ENCODE assay signal across 9 cellular contexts in the genomic region with DNA sequence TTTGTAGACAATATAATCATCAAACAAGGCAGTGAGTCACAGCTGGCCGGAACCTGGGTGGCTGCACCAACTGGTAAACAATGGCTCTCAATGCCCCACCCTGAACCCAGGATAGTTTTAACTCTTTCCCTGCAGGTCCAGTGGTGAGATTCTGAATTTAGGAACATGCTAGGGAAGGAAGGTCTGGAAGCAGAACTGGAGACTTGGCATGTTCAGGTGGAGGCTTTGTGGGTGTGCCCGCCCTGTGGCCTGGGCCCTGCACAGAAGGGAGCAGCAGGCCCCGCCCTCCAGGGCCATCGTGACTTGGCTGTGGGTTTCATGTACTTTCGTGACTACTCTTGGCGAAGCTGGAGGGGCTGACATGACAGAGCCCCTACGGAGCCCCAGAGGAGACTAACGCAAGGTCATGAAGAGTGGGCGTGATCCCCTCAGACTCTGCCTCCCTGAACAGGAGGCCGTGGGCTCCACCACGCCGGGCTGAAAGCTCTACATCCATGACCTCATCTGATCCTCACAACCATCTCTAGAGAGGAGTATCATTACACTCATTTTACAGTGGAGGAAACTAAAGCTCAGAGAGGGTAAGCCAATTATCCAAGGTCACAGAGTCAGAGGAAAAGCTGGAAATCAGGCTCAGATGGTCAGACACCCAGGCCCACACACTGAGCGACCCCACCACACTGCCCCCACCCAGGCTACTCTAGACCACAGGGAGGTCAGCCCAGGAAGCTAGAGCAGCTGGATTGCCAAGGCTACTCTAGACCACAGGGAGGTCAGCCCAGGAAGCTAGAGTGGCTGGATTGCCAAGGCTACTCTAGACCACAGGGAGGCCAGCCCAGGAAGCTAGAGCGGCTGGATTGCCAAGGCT. TPM values are rescaled to one million over a fixed set of nuclear protein-coding genes. Genes with fewer than 3 reads are reported as not detected.
A peak's percentile ranks its signal among the peaks of the same experiment; 100 is the strongest.
DNase-seq lines count a peak whose midpoint lies in the region; ATAC-seq, FAIRE-seq and TF ChIP-seq lines count a peak whose summit lies in the region.
"Had no signal": no experiment of that assay in that cellular context is flagged by ENCODE, and none has a peak within 500 bp of the region (broad histone marks: within the 10 kb centered on the region; RNA-seq: fewer than 3 reads in every experiment).

No MANE protein-coding gene starts in this region.

- H3K9ac ChIP-seq in keratinocyte (ENCODE audit: control insufficient read depth, extremely low read depth, insufficient read depth, low read length), result peak overlapping the region; percentile 70

- H3K27ac ChIP-seq in keratinocyte (ENCODE audit: control insufficient read depth, insufficient read depth, low read length) (peak overlapping the region; percentile 96), thoracic aorta (peak overlapping the region; percentile 25 to 77)

- H3K4me1 ChIP-seq in keratinocyte (ENCODE audit: control insufficient read depth, extremely low read depth, insufficient read depth, low read length), result peaks cover 24% of the 10 kb centered on the region
- peaks cover 5 to 21% of the 10 kb centered on the region in 2 donors for H3K4me1 ChIP-seq in thoracic aorta (ENCODE audit: control insufficient read depth in 1 of 2, low read depth in 2 of 2)

- H3K9me3 ChIP-seq in keratinocyte (ENCODE audit: control insufficient read depth, low read depth, low read length) (no peaks in the 10 kb centered on the region), thoracic aorta (no peaks in the 10 kb centered on the region)

- peak; percentile 47 for ATAC-seq in thoracic aorta (ENCODE audit: insufficient number of reproducible peaks, low FRiP score, low read depth)
- no peak for ATAC-seq in HG03378 (IDR thresholded peaks at IDR 0.05; ENCODE audit: unreplicated experiment)

- no peak for TF ChIP-seq CTCF in keratinocyte (optimal IDR thresholded peaks at IDR 0.05 in 1 of 3, IDR thresholded peaks at IDR 0.05 in 1 of 3, conservative IDR thresholded peaks at IDR 0.05 in 1 of 3; ENCODE audit: extremely low read depth in 1 of 3, insufficient read depth in 2 of 3, low read length in 3 of 3)
- no peak for TF ChIP-seq CTCF in thoracic aorta (IDR thresholded peaks at IDR 0.05)

- H3K27me3 ChIP-seq in keratinocyte (ENCODE audit: control insufficient read depth, extremely low read depth, insufficient read depth, low read length) (no peaks in the 10 kb centered on the region), thoracic aorta (replicated peaks; ENCODE audit: insufficient read depth) (no peaks in the 10 kb centered on the region)

- H3K4me2 ChIP-seq in keratinocyte (ENCODE audit: control insufficient read depth, extremely low read depth, insufficient read depth, low read depth, low read length), result peak overlapping the region; percentile 70

- DNase-seq in SHP77 (lab: John Stamatoyannopoulos, UW) (peak; percentile 7 to 13), SHP77 treated with DMSO at 0.1 percent for 48 hours (lab: John Stamatoyannopoulos, UW) (no peak), astrocyte of the hippocampus (ENCODE audit: low read depth, low spot score) (peak; percentile 64), keratinocyte (ENCODE audit: low read depth, low spot score) (peak; percentile 76), thoracic aorta (ENCODE audit: low spot score) (peak; percentile 55), NCI-H1092 treated with DMSO at 0.1 percent for 48 hours (lab: John Stamatoyannopoulos, UW) (no peak)
- DNase-seq in activated CD4-positive, alpha-beta T cell treated with anti-CD3 and anti-CD28 coated beads, Interleukin-2, amount 50 U/mL, for 4 hours, result no peak
- DNase-seq: DMS 273 treated with DMSO at 0.1 percent for 48 hours had no signal

- dilution Hi-C loops in keratinocyte (cut with MboI; ENCODE audit: extremely low pct_ligation_motif_present, low sequenced_read_pairs), result no loop called here

- H2AFZ ChIP-seq in keratinocyte (ENCODE audit: control insufficient read depth, low read length), result no peak overlapping the region

- peaks cover 24 to 55% of the 10 kb centered on the region in 2 experiments for H3K36me3 ChIP-seq in keratinocyte (ENCODE audit: control insufficient read depth in 2 of 2, extremely low read depth in 1 of 2, insufficient read depth in 2 of 2, low read length in 2 of 2)
- peaks cover 56% of the 10 kb centered on the region for H3K36me3 ChIP-seq in thoracic aorta

- no peaks in the 10 kb centered on the region for H3K79me2 ChIP-seq in keratinocyte (ENCODE audit: control insufficient read depth, insufficient read depth, low read length)

- H3K4me3 ChIP-seq in keratinocyte (ENCODE audit: control insufficient read depth in 2 of 3, extremely low read depth in 1 of 3, insufficient read depth in 2 of 3, low read depth in 1 of 3, low read length in 3 of 3), result no peak overlapping the region
- no peak overlapping the region for H3K4me3 ChIP-seq in thoracic aorta

- FAIRE-seq in keratinocyte (lab: Jason Lieb, UNC), result peak; percentile 98

- H4K20me1 ChIP-seq in keratinocyte (ENCODE audit: control insufficient read depth, extremely low read depth, insufficient read depth, low read length), result no peaks in the 10 kb centered on the region

- H3K9me1 ChIP-seq in keratinocyte (ENCODE audit: control insufficient read depth, extremely low read depth, insufficient read depth, low read length), result no peaks in the 10 kb centered on the region

RNA-seq across cellular contexts. Expression of a gene that starts 27.3 kb away (rescaled TPM):
- polyA plus RNA-seq in keratinocyte, result 8.6 to 10.5 TPM (median 10.5 TPM) in 3 replicates
- polyA plus RNA-seq in keratinocyte (2011; ENCODE audit: low read depth), result 29.6 TPM
- polyA plus RNA-seq in keratinocyte (2011; cell fraction: cytosol; rRNA removed), result 7.0 and 9.8 TPM in 2 replicates
- polyA plus RNA-seq in keratinocyte (2011; cell fraction: nucleus; rRNA removed), result 12.7 and 15.8 TPM in 2 replicates
- polyA plus RNA-seq in keratinocyte (2012; ENCODE audit: low replicate concordance), result 12.2 and 74.2 TPM in 2 replicates
- 3.1 to 3.9 TPM (median 3.5 TPM) in 3 replicates for polyA minus RNA-seq in keratinocyte
- 12.3 TPM for polyA minus RNA-seq in keratinocyte (2011; cell fraction: cytosol; rRNA and poly(A)+ RNA removed)
- polyA minus RNA-seq in keratinocyte (2011; cell fraction: nucleus; rRNA and poly(A)+ RNA removed), result 8.0 and 8.1 TPM in 2 replicates
- 100 to 1,000 TPM in 1 of 2 donors, 10 to 100 TPM in 1; 97.6 to 111 TPM for total RNA-seq in thoracic aorta

RNA-seq across cellular contexts. Expression of a gene that starts 43.7 kb away (rescaled TPM):
- polyA plus RNA-seq in keratinocyte, result 12.8 to 47.3 TPM (median 18.8 TPM) in 3 replicates
- polyA plus RNA-seq in keratinocyte (2011; ENCODE audit: low read depth), result 3.8 TPM
- 25.0 and 37.5 TPM in 2 replicates for polyA plus RNA-seq in keratinocyte (2011; cell fraction: cytosol; rRNA removed)
- 52.2 and 66.1 TPM in 2 replicates for polyA plus RNA-seq in keratinocyte (2011; cell fraction: nucleus; rRNA removed)
- polyA plus RNA-seq in keratinocyte (2012; ENCODE audit: low replicate concordance), result 27.6 and 57.4 TPM in 2 replicates
- polyA minus RNA-seq in keratinocyte, result 25.2 to 78.0 TPM (median 29.0 TPM) in 3 replicates
- polyA minus RNA-seq in keratinocyte (2011; cell fraction: cytosol; rRNA and poly(A)+ RNA removed), result 72.3 TPM
- 35.3 and 44.1 TPM in 2 replicates for polyA minus RNA-seq in keratinocyte (2011; cell fraction: nucleus; rRNA and poly(A)+ RNA removed)
- 100 to 1,000 TPM; 134 to 254 TPM for total RNA-seq in thoracic aorta

RNA-seq across cellular contexts. Expression of a gene that starts 47.5 kb away (rescaled TPM):
- polyA plus RNA-seq in keratinocyte, result 4.6 to 12.1 TPM (median 5.2 TPM) in 3 replicates
- 1.6 TPM for polyA plus RNA-seq in keratinocyte (2011; ENCODE audit: low read depth)
- 1.4 and 2.3 TPM in 2 replicates for polyA plus RNA-seq in keratinocyte (2011; cell fraction: cytosol; rRNA removed)
- polyA plus RNA-seq in keratinocyte (2011; cell fraction: nucleus; rRNA removed), result 34.0 and 40.8 TPM in 2 replicates
- polyA plus RNA-seq in keratinocyte (2012; ENCODE audit: low replicate concordance), result 3.2 and 9.8 TPM in 2 replicates
- polyA minus RNA-seq in keratinocyte, result 4.4 to 20.7 TPM (median 14.4 TPM) in 3 replicates
- polyA minus RNA-seq in keratinocyte (2011; cell fraction: cytosol; rRNA and poly(A)+ RNA removed), result 5.0 TPM
- 16.8 and 27.8 TPM in 2 replicates for polyA minus RNA-seq in keratinocyte (2011; cell fraction: nucleus; rRNA and poly(A)+ RNA removed)
- total RNA-seq in thoracic aorta, result 10 to 100 TPM; 27.4 to 50.4 TPM

Comparison
In these comparisons a context has a peak if more than half of its experiments do, and no peak if none do; other contexts are left out.
1. DNase-seq: peak in SHP77 (2 of 2), astrocyte of the hippocampus (single experiment), keratinocyte (single experiment) and thoracic aorta (single experiment); none in SHP77 treated with DMSO at 0.1 percent for 48 hours (single experiment), NCI-H1092 treated with DMSO at 0.1 percent for 48 hours (single experiment) and activated CD4-positive, alpha-beta T cell treated with anti-CD3 and anti-CD28 coated beads, Interleukin-2, amount 50 U/mL, for 4 hours (0 of 2).